In the genomic region with DNA sequence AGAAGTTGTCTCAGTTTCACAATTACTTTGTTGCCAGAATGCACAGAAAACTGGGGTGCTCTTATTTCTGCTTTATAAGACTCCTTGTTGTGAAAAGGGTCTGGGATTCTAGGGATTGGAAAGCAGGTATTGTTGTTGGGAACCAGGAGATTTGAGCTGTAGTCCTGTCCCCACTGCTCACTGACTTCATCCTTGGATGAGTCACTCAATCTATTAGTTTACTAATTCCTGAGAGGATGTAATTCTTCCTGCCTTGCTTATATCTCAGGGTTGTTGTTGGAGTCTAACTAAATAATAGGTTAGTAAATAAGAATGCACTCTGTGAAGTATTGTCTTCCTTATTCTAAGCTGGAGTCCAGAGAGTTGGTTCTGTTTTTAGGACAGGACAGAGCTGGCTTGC, we compare ENCODE assay signal across 18 cellular contexts.
"Had no signal": no experiment of that assay in that cellular context is flagged by ENCODE, and none has a peak within 500 bp of the region (broad histone marks: within the 10 kb centered on the region; RNA-seq: fewer than 3 reads in every experiment).

No MANE protein-coding gene starts in this region.

- H3K4me1 ChIP-seq: neural progenitor cell, right atrium auricular region, tibial artery had no signal

- H3K9ac ChIP-seq: neural progenitor cell had no signal

- DNase-seq: activated CD8-positive, alpha-beta T cell treated with anti-CD3 and anti-CD28 coated beads, Interleukin-2, amount 10 ng/mL, durations not matched to agents 7 days and 5 days; activated naive CD4-positive, alpha-beta T cell treated with anti-CD3 and anti-CD28 coated beads for 36 hours; activated naive CD8-positive, alpha-beta T cell treated with anti-CD3 and anti-CD28 coated beads, Interleukin-2, amount 50 U/mL, for 24 hours; activated T-cell treated with anti-CD3 and anti-CD28 coated beads, Interleukin-2, amount 50 U/mL, for 24 hours; aorta; brain microvascular endothelial cell; immature natural killer cell; left cardiac atrium; mesendoderm; naive thymus-derived CD4-positive, alpha-beta T cell; stimulated activated CD4-positive, alpha-beta T cell treated with anti-CD3 and anti-CD28 coated beads, Interleukin-2, amount 100 ng/mL, for 24 hours; stimulated activated naive CD8-positive, alpha-beta T cell treated with anti-CD3 and anti-CD28 coated beads, Interleukin-15, Interleukin-2, amounts not matched to agents 100 U/mL and 50 U/mL, for 24 hours; substantia nigra; tibial artery had no signal

- H3K27me3 ChIP-seq: brain microvascular endothelial cell, neural progenitor cell, right atrium auricular region had no signal

- H3K36me3 ChIP-seq: brain microvascular endothelial cell, neural progenitor cell, right atrium auricular region, tibial artery had no signal

- H2AFZ ChIP-seq: neural progenitor cell had no signal

- H3K4me3 ChIP-seq: coronary artery, neural progenitor cell, right atrium auricular region, tibial artery had no signal

- H3K4me2 ChIP-seq: neural progenitor cell had no signal

- H3K27ac ChIP-seq: brain microvascular endothelial cell, coronary artery, neural progenitor cell, right atrium auricular region, tibial artery had no signal

- FAIRE-seq: urothelium cell line had no signal

- H3K9me3 ChIP-seq: right atrium auricular region, tibial artery had no signal
